Comparison of ENCODE assay signal across 22 cellular contexts in the genomic region with DNA sequence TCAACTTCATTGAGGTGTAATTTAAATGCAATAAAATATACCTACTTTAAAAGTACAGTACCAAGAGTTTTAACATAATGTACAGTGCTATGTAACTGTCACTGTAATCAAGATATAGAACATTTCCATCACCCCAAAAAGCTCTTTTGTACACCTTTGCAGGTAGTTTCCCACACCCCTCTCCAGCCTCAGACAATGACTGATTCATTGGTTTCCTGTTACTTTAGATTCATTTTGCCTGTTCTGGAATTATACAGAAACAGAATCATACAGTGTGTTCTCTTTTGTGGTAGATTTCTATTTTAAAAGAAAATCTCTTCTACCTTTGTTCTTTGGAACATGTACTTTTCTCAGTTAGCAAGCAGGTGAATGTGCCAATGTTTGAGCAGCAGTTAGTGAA. TPM values are rescaled to one million over a fixed set of nuclear protein-coding genes. Genes with fewer than 3 reads are reported as not detected.
DNase-seq lines count a peak whose midpoint lies in the region; ATAC-seq and TF ChIP-seq lines count a peak whose summit lies in the region.
"Had no signal": no experiment of that assay in that cellular context is flagged by ENCODE, and none has a peak within 500 bp of the region (broad histone marks: within the 10 kb centered on the region; RNA-seq: fewer than 3 reads in every experiment).

No MANE protein-coding gene starts in this region.

- H3K27ac ChIP-seq in tibial artery = no peak overlapping the region

- H3K4me1 ChIP-seq in tibial artery = no peaks in the 10 kb centered on the region
- H3K4me1 ChIP-seq: HAP-1 had no signal

- DNase-seq in activated CD4-positive, alpha-beta T cell treated with anti-CD3 and anti-CD28 coated beads for 36 hours = peak; percentile 32
- DNase-seq in activated CD4-positive, alpha-beta T cell treated with anti-CD3 and anti-CD28 coated beads, Interleukin-2, amount 50 U/mL, for 1 hour = no peak
- DNase-seq in activated naive CD4-positive, alpha-beta T cell treated with anti-CD3 and anti-CD28 coated beads, Interleukin-2, amount 10 ng/mL, durations not matched to agents 7 days and 5 days = no peak
- no peak for DNase-seq in activated naive CD4-positive, alpha-beta T cell treated with anti-CD3 and anti-CD28 coated beads, Interleukin-2, amount 50 U/mL, for 16 hours
- no peak for DNase-seq in tibial artery
- DNase-seq: 8988T, COR-L47, DMS 273 treated with DMSO at 0.1 percent for 48 hours, GDM1, KG1, NCI-H187, NCI-H2227 treated with DMSO at 0.1 percent for 48 hours, NCI-H524, NCI-H82, OCI-M1 had no signal

- TF ChIP-seq CTCF in tibial artery (IDR thresholded peaks at IDR 0.05) = no peak

- peak; percentile 51 for ATAC-seq in activated CD4-positive, alpha-beta T cell treated with anti-CD3 and anti-CD28 coated beads for 36 hours
- ATAC-seq in stimulated activated memory B cell treated with anti-CD40 and anti-IgM and Interleukin-4, amounts not matched to agents 10 μg/mL and 1 μg/mL and 100 μg/mL, for 72 hours = no peak
- ATAC-seq in GM18519 (IDR thresholded peaks at IDR 0.05; ENCODE audit: low FRiP score, unreplicated experiment) = no peak

- POLR2A ChIA-PET in activated CD4-positive, alpha-beta T cell treated with anti-CD3 and anti-CD28 coated beads for 36 hours (lab: Charles Lee) = interaction anchor here (0.6 to 3.4 kb wide), 5 partner anchors 14 to 319 kb away, joined by 3 to 57 read pairs (median 5); a partner anchor contains a TSS

- H3K9me3 Mint-ChIP-seq in activated CD4-positive, alpha-beta T cell treated with anti-CD3 and anti-CD28 coated beads for 36 hours (ENCODE audit: low read depth) = no peaks in the 10 kb centered on the region
- H3K9me3 Mint-ChIP-seq in activated naive CD4-positive, alpha-beta T cell treated with anti-CD3 and anti-CD28 coated beads, Interleukin-2, amount 10 ng/mL, durations not matched to agents 7 days and 5 days = no peaks in the 10 kb centered on the region
- no peaks in the 10 kb centered on the region for H3K9me3 Mint-ChIP-seq in activated naive CD8-positive, alpha-beta T cell (ENCODE audit: low read depth)
- H3K9me3 Mint-ChIP-seq in stimulated activated memory B cell treated with anti-CD40 and anti-IgM and Interleukin-4, amounts not matched to agents 10 μg/mL and 1 μg/mL and 100 μg/mL, for 72 hours = no peaks in the 10 kb centered on the region

- no peak overlapping the region for H3K4me3 ChIP-seq in tibial artery
- H3K4me3 ChIP-seq: HAP-1 had no signal

- no peaks in the 10 kb centered on the region for H3K27me3 ChIP-seq in tibial artery

- intact Hi-C loops in activated CD4-positive, alpha-beta T cell treated with anti-CD3 and anti-CD28 coated beads for 36 hours (cut with DNase I, micrococcal nuclease) = loop anchor here in 1 of 2 experiments (5.0 kb wide), 1 partner anchor 36 kb away; no protein-coding TSS in a partner anchor
- intact Hi-C loops in tibial artery (cut with DNase I; ENCODE audit: low total_unique reads) = no loop called here

- H3K27me3 Mint-ChIP-seq in activated CD4-positive, alpha-beta T cell treated with anti-CD3 and anti-CD28 coated beads for 36 hours = no peaks in the 10 kb centered on the region
- no peaks in the 10 kb centered on the region for H3K27me3 Mint-ChIP-seq in activated naive CD4-positive, alpha-beta T cell treated with anti-CD3 and anti-CD28 coated beads, Interleukin-2, amount 10 ng/mL, durations not matched to agents 7 days and 5 days
- no peaks in the 10 kb centered on the region for H3K27me3 Mint-ChIP-seq in activated naive CD8-positive, alpha-beta T cell
- H3K27me3 Mint-ChIP-seq in stimulated activated memory B cell treated with anti-CD40 and anti-IgM and Interleukin-4, amounts not matched to agents 10 μg/mL and 1 μg/mL and 100 μg/mL, for 72 hours = no peaks in the 10 kb centered on the region

- CTCF ChIA-PET in activated CD4-positive, alpha-beta T cell treated with anti-CD3 and anti-CD28 coated beads for 36 hours (lab: Charles Lee) = interaction anchor here (1.0 to 4.0 kb wide), 6 partner anchors 14 to 179 kb away, joined by 4 to 23 read pairs (median 6); a partner anchor contains a TSS
- CTCF ChIA-PET in activated naive CD4-positive, alpha-beta T cell treated with anti-CD3 and anti-CD28 coated beads, Interleukin-2, amount 10 ng/mL, durations not matched to agents 7 days and 5 days (lab: Charles Lee) = interaction anchor here (1.4 kb wide), 1 partner anchor 14 kb away, joined by 3 read pairs; no protein-coding TSS in a partner anchor

- peaks cover 73% of the 10 kb centered on the region for H3K4me1 Mint-ChIP-seq in activated CD4-positive, alpha-beta T cell treated with anti-CD3 and anti-CD28 coated beads for 36 hours
- H3K4me1 Mint-ChIP-seq in activated naive CD4-positive, alpha-beta T cell treated with anti-CD3 and anti-CD28 coated beads, Interleukin-2, amount 10 ng/mL, durations not matched to agents 7 days and 5 days = peaks cover 16% of the 10 kb centered on the region
- H3K4me1 Mint-ChIP-seq in activated naive CD8-positive, alpha-beta T cell (ENCODE audit: low read depth) = peaks cover 45% of the 10 kb centered on the region
- H3K4me1 Mint-ChIP-seq in stimulated activated memory B cell treated with anti-CD40 and anti-IgM and Interleukin-4, amounts not matched to agents 10 μg/mL and 1 μg/mL and 100 μg/mL, for 72 hours = peaks cover 26% of the 10 kb centered on the region
- H3K4me1 Mint-ChIP-seq: CD14-positive monocyte had no signal

- H3K36me3 ChIP-seq in tibial artery = peaks cover 75 to 97% (median 89%) of the 10 kb centered on the region in 3 donors

- peak overlapping the region; percentile 84 for H3K27ac Mint-ChIP-seq in activated CD4-positive, alpha-beta T cell treated with anti-CD3 and anti-CD28 coated beads for 36 hours
- peak overlapping the region; percentile 11 for H3K27ac Mint-ChIP-seq in activated naive CD4-positive, alpha-beta T cell treated with anti-CD3 and anti-CD28 coated beads, Interleukin-2, amount 10 ng/mL, durations not matched to agents 7 days and 5 days
- peak overlapping the region; percentile 86 for H3K27ac Mint-ChIP-seq in activated naive CD8-positive, alpha-beta T cell
- peak overlapping the region; percentile 68 for H3K27ac Mint-ChIP-seq in stimulated activated memory B cell treated with anti-CD40 and anti-IgM and Interleukin-4, amounts not matched to agents 10 μg/mL and 1 μg/mL and 100 μg/mL, for 72 hours

- peaks cover 83% of the 10 kb centered on the region for H3K36me3 Mint-ChIP-seq in activated CD4-positive, alpha-beta T cell treated with anti-CD3 and anti-CD28 coated beads for 36 hours (ENCODE audit: low read depth)
- peaks cover 56% of the 10 kb centered on the region for H3K36me3 Mint-ChIP-seq in activated naive CD4-positive, alpha-beta T cell treated with anti-CD3 and anti-CD28 coated beads, Interleukin-2, amount 10 ng/mL, durations not matched to agents 7 days and 5 days
- peaks cover 22% of the 10 kb centered on the region for H3K36me3 Mint-ChIP-seq in activated naive CD8-positive, alpha-beta T cell
- peaks cover 72% of the 10 kb centered on the region for H3K36me3 Mint-ChIP-seq in stimulated activated memory B cell treated with anti-CD40 and anti-IgM and Interleukin-4, amounts not matched to agents 10 μg/mL and 1 μg/mL and 100 μg/mL, for 72 hours

- H3K9me3 ChIP-seq in tibial artery = no peaks in the 10 kb centered on the region
- H3K9me3 ChIP-seq: HAP-1 had no signal

- H3K4me3 Mint-ChIP-seq in activated CD4-positive, alpha-beta T cell treated with anti-CD3 and anti-CD28 coated beads for 36 hours = peak overlapping the region; percentile 66
- no peak overlapping the region for H3K4me3 Mint-ChIP-seq in activated naive CD4-positive, alpha-beta T cell treated with anti-CD3 and anti-CD28 coated beads, Interleukin-2, amount 10 ng/mL, durations not matched to agents 7 days and 5 days
- no peak overlapping the region for H3K4me3 Mint-ChIP-seq in activated naive CD8-positive, alpha-beta T cell
- H3K4me3 Mint-ChIP-seq in stimulated activated memory B cell treated with anti-CD40 and anti-IgM and Interleukin-4, amounts not matched to agents 10 μg/mL and 1 μg/mL and 100 μg/mL, for 72 hours = no peak overlapping the region
- H3K4me3 Mint-ChIP-seq: CD14-positive monocyte had no signal

RNA-seq across cellular contexts. Expression of a gene that starts 38.2 kb away (rescaled TPM):
- 1 to 10 TPM; 1.4 to 1.9 TPM for total RNA-seq in activated CD4-positive, alpha-beta T cell treated with anti-CD3 and anti-CD28 coated beads for 36 hours
- total RNA-seq: Daoy, RPMI7951 had no signal

RNA-seq across cellular contexts. Expression of a gene that starts 43.8 kb away (rescaled TPM):
- total RNA-seq in activated CD4-positive, alpha-beta T cell treated with anti-CD3 and anti-CD28 coated beads for 36 hours = 100 to 1,000 TPM; 101 to 105 TPM

RNA-seq across cellular contexts. Expression of a gene that starts 49.9 kb away (rescaled TPM):
- 1 to 10 TPM; 2.2 to 3.0 TPM for total RNA-seq in activated CD4-positive, alpha-beta T cell treated with anti-CD3 and anti-CD28 coated beads for 36 hours
- total RNA-seq: RPMI7951 had no signal

Comparison
In these comparisons a context has a peak if more than half of its experiments do, and no peak if none do; other contexts are left out.
1. H3K27ac Mint-ChIP-seq: peak in every context shown above with its lines; median percentile 86 in activated naive CD8-positive, alpha-beta T cell; 84 in activated CD4-positive, alpha-beta T cell treated with anti-CD3 and anti-CD28 coated beads for 36 hours; 68 in stimulated activated memory B cell treated with anti-CD40 and anti-IgM and Interleukin-4, amounts not matched to agents 10 μg/mL and 1 μg/mL and 100 μg/mL, for 72 hours; 11 in activated naive CD4-positive, alpha-beta T cell treated with anti-CD3 and anti-CD28 coated beads, Interleukin-2, amount 10 ng/mL, durations not matched to agents 7 days and 5 days.